In the genomic region with DNA sequence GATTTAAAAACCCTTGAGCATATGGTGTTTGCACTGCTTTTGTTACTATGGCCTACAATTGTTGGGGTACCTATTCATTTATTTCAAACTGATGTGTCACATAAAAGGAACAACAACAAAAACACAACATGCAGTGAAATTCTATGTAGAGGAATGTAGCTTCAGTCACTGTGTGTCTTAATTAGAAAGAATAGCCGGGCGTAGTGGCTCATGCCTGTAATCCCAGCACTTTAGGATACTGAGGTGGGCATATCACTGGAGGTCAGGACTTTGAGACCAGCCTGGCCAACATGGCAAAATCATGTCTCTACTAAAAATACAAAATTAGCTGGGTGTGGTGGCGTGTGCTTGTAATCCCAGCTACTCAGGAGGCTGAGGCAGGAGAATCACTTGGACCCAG, we compare ENCODE assay signal across 12 cellular contexts. TPM values are rescaled to one million over a fixed set of nuclear protein-coding genes. Genes with fewer than 3 reads are reported as not detected.
DNase-seq lines count a peak whose midpoint lies in the region; ATAC-seq and TF ChIP-seq lines count a peak whose summit lies in the region.
"Not testable (repeated sequence)": the region's sequence is repeated elsewhere in the genome, so short reads cannot be mapped to it uniquely, and the experiment has no call there.
"Had no signal": no experiment of that assay in that cellular context is flagged by ENCODE, and none has a peak within 500 bp of the region (broad histone marks: within the 10 kb centered on the region; RNA-seq: fewer than 3 reads in every experiment).

No MANE protein-coding gene starts in this region.

- CTCF ChIA-PET in WTC11 (lab: Charles Lee) = not testable (repeated sequence)

- not testable (repeated sequence) for H3K9ac ChIP-seq in H9 (ENCODE audit: extremely low read depth, insufficient read length, low read length); HUES48 (ENCODE audit: low read depth, low read length); neural progenitor cell

- H3K4me1 Mint-ChIP-seq in H9 = peaks cover 21% of the 10 kb centered on the region in 2 experiments
- H3K4me1 Mint-ChIP-seq in WTC11 = peaks cover 35% of the 10 kb centered on the region
- peaks cover 32% of the 10 kb centered on the region for H3K4me1 Mint-ChIP-seq in neural progenitor cell

- DNase-seq in H9; WTC11 (ENCODE audit: low spot score): not testable (repeated sequence)
- peak; percentile 41 for DNase-seq in NCI-H69 (lab: John Stamatoyannopoulos, UW)
- DNase-seq in neural progenitor cell (ENCODE audit: low spot score) = peak; percentile 29

- H3K4ac ChIP-seq in H9 (ENCODE audit: low read depth, low read length) = not testable (repeated sequence)

- not testable (repeated sequence) for H3K9me3 Mint-ChIP-seq in H9, WTC11, neural progenitor cell

- H3F3A ChIP-seq in neural progenitor cell (ENCODE audit: low read depth) = not testable (repeated sequence)

- H3K4me2 ChIP-seq in H9 (ENCODE audit: insufficient read depth, insufficient read length, low read length); neural progenitor cell: not testable (repeated sequence)

- H2BK120ac ChIP-seq in H9 (ENCODE audit: low read depth, low read length, poor library complexity, severe bottlenecking) = not testable (repeated sequence)

- H2BK15ac ChIP-seq in H9 (ENCODE audit: low read depth, low read length) = not testable (repeated sequence)

- not testable (repeated sequence) for H3K27ac ChIP-seq in H9 (ENCODE audit: insufficient read length, low read depth, low read length); neural progenitor cell
- H3K27ac ChIP-seq in HUES48 (ENCODE audit: low read depth, low read length) = peak overlapping the region; percentile 27

- H3K4me3 Mint-ChIP-seq in H9, WTC11, neural progenitor cell: not testable (repeated sequence)

- H3K14ac ChIP-seq in H9 (ENCODE audit: insufficient read depth, low read length) = not testable (repeated sequence)

- not testable (repeated sequence) for H3K36me3 ChIP-seq in HUES48 (ENCODE audit: control insufficient read depth, insufficient read depth, low read length); neural progenitor cell

- not testable (repeated sequence) for H3K18ac ChIP-seq in H9 (ENCODE audit: insufficient read length, low read depth, low read length)

- H4K91ac ChIP-seq in H9 (ENCODE audit: insufficient read length, low read depth, low read length) = not testable (repeated sequence)

- H2AK5ac ChIP-seq in H9 (ENCODE audit: insufficient read length, low read length) = not testable (repeated sequence)

- not testable (repeated sequence) for H3K9me3 ChIP-seq in H9 (ENCODE audit: control insufficient read depth, low read depth, low read length); HUES48 (ENCODE audit: control insufficient read depth, insufficient read depth, low read length); neural progenitor cell (ENCODE audit: low read depth)

- not testable (repeated sequence) for H2BK5ac ChIP-seq in H9 (ENCODE audit: insufficient read length, low read length)

- H3K23ac ChIP-seq in H9 (ENCODE audit: insufficient read length, low read depth, low read length) = not testable (repeated sequence)

- not testable (repeated sequence) for H3K56ac ChIP-seq in H9 (ENCODE audit: insufficient read length, low read depth, low read length)

- ATAC-seq in WTC11 = peak; percentile 55; the same call in 1 of the 2 replicates

- not testable (repeated sequence) for H4K5ac ChIP-seq in H9 (ENCODE audit: insufficient read length, low read depth, low read length)

- not testable (repeated sequence) for TF ChIP-seq CTCF in H9 (conservative IDR thresholded peaks at IDR 0.05); WTC11 (IDR thresholded peaks at IDR 0.05); neural progenitor cell (IDR thresholded peaks at IDR 0.05)

- H3K79me1 ChIP-seq in H9 (ENCODE audit: insufficient read depth, low read depth, low read length, poor library complexity, severe bottlenecking) = not testable (repeated sequence)

- H3K4me1 ChIP-seq in H9 (ENCODE audit: insufficient read depth, low read length) = not testable (repeated sequence)
- H3K4me1 ChIP-seq in HUES48 (ENCODE audit: control insufficient read depth, insufficient read depth, low read length) = peaks cover 20% of the 10 kb centered on the region
- peaks cover 29% of the 10 kb centered on the region for H3K4me1 ChIP-seq in neural progenitor cell

- no CpG with 5 or more reads among the region's 3 CpGs for WGBS in H9 (ENCODE audit: extremely low coverage, insufficient read length, low lambda C conversion rate)

- H3K27ac Mint-ChIP-seq in H9 = peak overlapping the region; percentile 10 to 83 (median 44); a peak in 3 of 7 replicates
- H3K27ac Mint-ChIP-seq in WTC11, neural progenitor cell: not testable (repeated sequence)

- not testable (repeated sequence) for H3K79me2 ChIP-seq in H9 (ENCODE audit: insufficient read depth, low read length); neural progenitor cell (ENCODE audit: low read depth)

- not testable (repeated sequence) for H4K8ac ChIP-seq in H9 (replicated peaks; ENCODE audit: insufficient read length, low read depth, low read length)

- not testable (repeated sequence) for H3T11ph ChIP-seq in H9 (ENCODE audit: low read length)

- not testable (repeated sequence) for H3K4me3 ChIP-seq in HUES48 (ENCODE audit: low read depth, low read length); neural progenitor cell

- H3K27me3 ChIP-seq in H9 (ENCODE audit: insufficient read depth, low read length); HUES48 (ENCODE audit: control insufficient read depth, insufficient read depth, low read length); neural progenitor cell: not testable (repeated sequence)

- not testable (repeated sequence) for H2AFZ ChIP-seq in H9 (ENCODE audit: low read length); neural progenitor cell (replicated peaks)

- not testable (repeated sequence) for H3K36me3 Mint-ChIP-seq in H9 (ENCODE audit: insufficient read depth in 1 of 3, low read depth in 3 of 3); WTC11; neural progenitor cell

- not testable (repeated sequence) for H2BK20ac ChIP-seq in H9 (ENCODE audit: low read depth, low read length, poor library complexity, severe bottlenecking)

- POLR2A ChIA-PET in WTC11 (lab: Charles Lee) = not testable (repeated sequence)

- not testable (repeated sequence) for H2BK12ac ChIP-seq in H9 (ENCODE audit: insufficient read length, low read depth, low read length)

- H4K20me1 ChIP-seq in H9 (ENCODE audit: control insufficient read depth, insufficient read depth, insufficient read length); neural progenitor cell (ENCODE audit: low read depth): not testable (repeated sequence)

- H3K27me3 Mint-ChIP-seq in H9 (ENCODE audit: low read depth); WTC11 (ENCODE audit: low read depth); neural progenitor cell (ENCODE audit: insufficient read depth, low read depth): not testable (repeated sequence)

- H3K23me2 ChIP-seq in H9 (ENCODE audit: insufficient read length, low read depth, low read length, poor library complexity, severe bottlenecking) = not testable (repeated sequence)

RNA-seq across cellular contexts. Expression of gene SPATA16, which starts 1.5 kb away (rescaled TPM):
- total RNA-seq in H9 (2021) (not detected in 2 replicates), WTC11 (2021) (0.41 to 0.57 TPM (median 0.44 TPM) in 3 replicates), neural progenitor cell (ENCODE audit: low replicate concordance) (not detected in 2 replicates)
- total RNA-seq: A673; CD4-positive, alpha-beta memory T cell; CD4-positive, CD25-positive, alpha-beta regulatory T cell; CD8-positive, alpha-beta memory T cell; Daoy; G401; GM12878 had no signal
